ENCODE assay signal across 11 cellular contexts in genomic region chr12:45644521-45644920, GRCh38.
DNase-seq lines count a peak whose midpoint lies in the region; ATAC-seq and TF ChIP-seq lines count a peak whose summit lies in the region.
"Had no signal": no experiment of that assay in that cellular context is flagged by ENCODE, and none has a peak within 500 bp of the region (broad histone marks: within the 10 kb centered on the region; RNA-seq: fewer than 3 reads in every experiment).

No MANE protein-coding gene starts in this region.

- TF ChIP-seq CTCF in MM.1S (IDR thresholded peaks at IDR 0.05; ENCODE audit: low read length) (no peak), nephron progenitor cell (IDR thresholded peaks at IDR 0.05) (no peak)

- H3K9me3 Mint-ChIP-seq in nephron progenitor cell: peaks cover 5% of the 10 kb centered on the region

- no peak overlapping the region for H3K4me3 Mint-ChIP-seq in nephron progenitor cell

- no peak for ATAC-seq in GM21717 (IDR thresholded peaks at IDR 0.05; ENCODE audit: unreplicated experiment)

- H4K20me1 ChIP-seq in MM.1S (ENCODE audit: insufficient read depth, low read length): no peaks in the 10 kb centered on the region

- H3K79me2 ChIP-seq in MM.1S (ENCODE audit: low read length): no peaks in the 10 kb centered on the region

- DNase-seq in ELR (ENCODE audit: low read depth) (peak; percentile 56), MM.1S (peak; percentile 37), amniotic epithelial cell (ENCODE audit: low read depth) (peak; percentile 34), nephron progenitor cell (no peak), posterior cingulate gyrus (no peak), NCI-H345 (lab: John Stamatoyannopoulos, UW) (no peak)
- DNase-seq: activated T-cell treated with anti-CD3 and anti-CD28 coated beads, Interleukin-2, amount 50 U/mL, for 1 hour; right cardiac atrium; substantia nigra had no signal

- no peaks in the 10 kb centered on the region for H3K9me2 ChIP-seq in MM.1S (replicated peaks; ENCODE audit: insufficient read depth, low read length)

- H3K4me1 ChIP-seq in MM.1S (ENCODE audit: low read length): peaks cover 14% of the 10 kb centered on the region; the same call in 1 of the 2 replicates

- no peak overlapping the region for H3K27ac ChIP-seq in MM.1S (ENCODE audit: low read length)
- H3K27ac ChIP-seq: heart right ventricle had no signal

- no peaks in the 10 kb centered on the region for H3K9me3 ChIP-seq in MM.1S (replicated peaks; ENCODE audit: insufficient read depth, low read length)
- H3K9me3 ChIP-seq: heart right ventricle had no signal

- H3K36me3 ChIP-seq in MM.1S (replicated peaks; ENCODE audit: insufficient read depth, low read length): no peaks in the 10 kb centered on the region
- H3K36me3 ChIP-seq: heart right ventricle had no signal

- no peaks in the 10 kb centered on the region for H3F3A ChIP-seq in MM.1S (ENCODE audit: insufficient read depth, low read length)

- no peak overlapping the region for H3K4me3 ChIP-seq in MM.1S (ENCODE audit: low read length)
- H3K4me3 ChIP-seq: heart right ventricle had no signal

- peaks cover 10% of the 10 kb centered on the region for H3K4me1 Mint-ChIP-seq in nephron progenitor cell

- H3K27ac Mint-ChIP-seq in nephron progenitor cell: peak overlapping the region; percentile 22

- H2AFZ ChIP-seq in MM.1S (ENCODE audit: low read length): peak overlapping the region; percentile 39; the same call in 1 of the 2 replicates

- intact Hi-C loops in posterior cingulate gyrus (cut with DNase I): no loop called here

- H3K4me2 ChIP-seq in MM.1S (ENCODE audit: low read depth, low read length): peak overlapping the region; percentile 12; the same call in 1 of the 2 replicates

- H3K27me3 ChIP-seq in MM.1S (replicated peaks; ENCODE audit: insufficient read depth, low read length): no peaks in the 10 kb centered on the region
- H3K27me3 ChIP-seq: heart right ventricle had no signal

- H3K27me3 Mint-ChIP-seq in nephron progenitor cell (ENCODE audit: low read depth, poor library complexity): peaks cover 4% of the 10 kb centered on the region

- H3K9ac ChIP-seq in MM.1S (ENCODE audit: low read length): no peak overlapping the region

- H3K36me3 Mint-ChIP-seq in nephron progenitor cell (ENCODE audit: low read depth): no peaks in the 10 kb centered on the region

Comparison
In these comparisons a context has a peak if more than half of its experiments do, and no peak if none do; other contexts are left out.
1. DNase-seq: peak in ELR (single experiment), MM.1S (single experiment) and amniotic epithelial cell (single experiment); none in nephron progenitor cell (single experiment), posterior cingulate gyrus (0 of 10) and NCI-H345 (single experiment).